Comparison of ENCODE assay signal across 1 cellular context in the genomic region with DNA sequence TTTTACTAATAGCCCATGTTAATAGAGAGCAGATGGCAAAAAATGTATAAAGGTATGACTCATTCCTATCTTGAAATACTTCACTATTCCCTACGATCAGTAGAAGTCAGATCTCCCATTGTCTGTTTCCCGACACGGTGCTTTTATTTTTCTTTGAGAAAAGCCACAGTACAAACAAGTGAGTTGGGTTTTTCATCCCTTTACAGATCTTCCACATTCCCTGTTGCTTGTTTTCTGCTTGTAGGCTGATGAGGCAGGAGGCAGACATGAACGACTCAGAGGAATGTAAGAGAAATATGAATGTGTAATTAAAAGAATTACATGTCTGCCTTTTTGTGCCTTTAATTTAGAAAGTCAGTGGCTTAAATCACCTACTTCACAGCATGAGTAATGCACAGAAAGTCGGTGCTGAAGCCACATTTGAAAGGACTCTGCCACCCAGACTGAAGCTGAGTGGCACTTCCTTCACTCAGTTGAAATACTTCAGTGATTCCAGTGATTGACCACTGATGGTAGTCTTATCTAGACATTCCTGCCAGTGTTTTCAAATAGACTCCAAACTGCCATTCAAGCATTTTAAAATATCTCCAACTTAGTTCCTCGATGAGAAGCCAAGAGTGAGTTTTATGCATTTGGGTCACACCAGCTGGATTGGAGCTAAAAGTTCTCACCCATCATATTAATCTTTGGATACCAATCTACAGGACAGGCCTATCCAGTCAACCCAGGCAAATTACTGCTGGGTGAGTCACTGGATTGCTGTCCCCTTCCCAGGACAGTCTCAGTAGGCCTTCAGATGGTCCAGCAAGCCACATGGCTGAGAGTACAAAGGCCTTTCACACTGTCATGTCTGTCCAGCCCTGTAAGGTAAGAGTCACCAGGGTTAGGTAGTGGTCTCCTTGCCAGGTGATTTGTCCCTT.
TF ChIP-seq lines count a peak whose summit lies in the region.

No MANE protein-coding gene starts in this region.

TF ChIP-seq in HEK293, 187 proteins besides CTCF, POLR2A, EP300 and RAD21 (continued from another document):
- TF ChIP-seq, protein P1, sequence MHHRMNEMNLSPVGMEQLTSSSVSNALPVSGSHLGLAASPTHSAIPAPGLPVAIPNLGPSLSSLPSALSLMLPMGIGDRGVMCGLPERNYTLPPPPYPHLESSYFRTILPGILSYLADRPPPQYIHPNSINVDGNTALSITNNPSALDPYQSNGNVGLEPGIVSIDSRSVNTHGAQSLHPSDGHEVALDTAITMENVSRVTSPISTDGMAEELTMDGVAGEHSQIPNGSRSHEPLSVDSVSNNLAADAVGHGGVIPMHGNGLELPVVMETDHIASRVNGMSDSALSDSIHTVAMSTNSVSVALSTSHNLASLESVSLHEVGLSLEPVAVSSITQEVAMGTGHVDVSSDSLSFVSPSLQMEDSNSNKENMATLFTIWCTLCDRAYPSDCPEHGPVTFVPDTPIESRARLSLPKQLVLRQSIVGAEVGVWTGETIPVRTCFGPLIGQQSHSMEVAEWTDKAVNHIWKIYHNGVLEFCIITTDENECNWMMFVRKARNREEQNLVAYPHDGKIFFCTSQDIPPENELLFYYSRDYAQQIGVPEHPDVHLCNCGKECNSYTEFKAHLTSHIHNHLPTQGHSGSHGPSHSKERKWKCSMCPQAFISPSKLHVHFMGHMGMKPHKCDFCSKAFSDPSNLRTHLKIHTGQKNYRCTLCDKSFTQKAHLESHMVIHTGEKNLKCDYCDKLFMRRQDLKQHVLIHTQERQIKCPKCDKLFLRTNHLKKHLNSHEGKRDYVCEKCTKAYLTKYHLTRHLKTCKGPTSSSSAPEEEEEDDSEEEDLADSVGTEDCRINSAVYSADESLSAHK (tag by site-specific recombination; IDR thresholded peaks at IDR 0.05), result 0 out of 2 replicates have a peak, but pooled peaks have one; percentile 26
- 0 out of 2 replicates have a peak, but pooled peaks have one; percentile 13 for TF ChIP-seq ZBTB17 (tag by site-specific recombination; IDR thresholded peaks at IDR 0.05)
- TF ChIP-seq, protein P2, sequence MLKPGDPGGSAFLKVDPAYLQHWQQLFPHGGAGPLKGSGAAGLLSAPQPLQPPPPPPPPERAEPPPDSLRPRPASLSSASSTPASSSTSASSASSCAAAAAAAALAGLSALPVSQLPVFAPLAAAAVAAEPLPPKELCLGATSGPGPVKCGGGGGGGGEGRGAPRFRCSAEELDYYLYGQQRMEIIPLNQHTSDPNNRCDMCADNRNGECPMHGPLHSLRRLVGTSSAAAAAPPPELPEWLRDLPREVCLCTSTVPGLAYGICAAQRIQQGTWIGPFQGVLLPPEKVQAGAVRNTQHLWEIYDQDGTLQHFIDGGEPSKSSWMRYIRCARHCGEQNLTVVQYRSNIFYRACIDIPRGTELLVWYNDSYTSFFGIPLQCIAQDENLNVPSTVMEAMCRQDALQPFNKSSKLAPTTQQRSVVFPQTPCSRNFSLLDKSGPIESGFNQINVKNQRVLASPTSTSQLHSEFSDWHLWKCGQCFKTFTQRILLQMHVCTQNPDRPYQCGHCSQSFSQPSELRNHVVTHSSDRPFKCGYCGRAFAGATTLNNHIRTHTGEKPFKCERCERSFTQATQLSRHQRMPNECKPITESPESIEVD (tag by site-specific recombination; IDR thresholded peaks at IDR 0.05), result peak; percentile 45
